Comparison of ENCODE assay signal across 8 cellular contexts in the genomic region with DNA sequence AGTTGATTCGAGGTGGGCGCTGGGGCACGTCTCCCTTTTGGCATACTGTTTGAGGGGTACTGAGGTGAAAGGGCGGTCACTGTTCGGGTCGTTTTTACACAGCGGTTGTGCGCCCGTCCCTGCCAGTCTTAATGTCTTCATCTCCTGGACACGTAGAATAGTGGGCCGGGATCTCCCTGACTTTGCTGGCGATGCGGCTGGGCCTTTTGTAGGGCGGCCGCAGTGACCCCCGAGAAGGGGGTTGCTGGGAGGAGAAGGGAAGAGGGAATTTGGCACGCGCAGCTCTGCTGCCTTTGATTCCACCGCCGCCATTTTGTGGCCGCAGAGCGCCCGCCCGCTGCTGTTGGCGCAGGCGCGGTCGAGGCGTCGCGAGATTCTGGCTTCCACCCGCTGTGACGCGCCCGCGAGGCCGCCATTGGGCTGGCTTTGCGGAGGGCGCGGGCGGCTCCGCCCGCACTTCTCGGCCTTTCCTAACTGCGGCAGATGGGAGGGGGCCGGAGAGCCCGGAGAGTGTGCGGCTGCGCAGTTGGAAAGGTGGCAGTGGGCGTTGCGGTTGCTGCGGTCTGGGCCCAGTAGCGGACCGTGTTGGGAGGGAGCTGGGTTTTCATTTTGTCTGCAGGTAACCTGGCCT. TPM values are rescaled to one million over a fixed set of nuclear protein-coding genes. Genes with fewer than 3 reads are reported as not detected.
DNase-seq lines count a peak whose midpoint lies in the region; ATAC-seq, FAIRE-seq and TF ChIP-seq lines count a peak whose summit lies in the region.

No MANE protein-coding gene starts in this region.

- peak in 1 of 2 experiments; percentile 48; a peak in 1 of 4 replicates for TF ChIP-seq POLR2A in HepG2 (IDR thresholded peaks at IDR 0.05; ENCODE audit: insufficient read depth in 1 of 2, low read depth in 2 of 2, low read length in 2 of 2)

- peaks cover 19% of the 10 kb centered on the region for H3K36me3 ChIP-seq in BJ (ENCODE audit: control insufficient read depth, insufficient read depth, low read length)
- peaks cover 17 to 41% of the 10 kb centered on the region in 2 experiments for H3K36me3 ChIP-seq in HepG2 (replicated peaks in 1 of 2; ENCODE audit: control insufficient read depth in 1 of 2, insufficient read depth in 2 of 2, low read length in 2 of 2)

- H3K9ac ChIP-seq in HepG2 (ENCODE audit: insufficient read depth, low read depth, low read length) = peak overlapping the region; percentile 100

- peak overlapping the region; percentile 99 for H3K27ac ChIP-seq in HepG2 (ENCODE audit: extremely low read length, insufficient read depth, low read length)

- no peak for TF ChIP-seq CTCF in BJ (IDR thresholded peaks at IDR 0.05; ENCODE audit: insufficient read depth, low read depth, low read length)
- TF ChIP-seq CTCF in HepG2 (CRISPR knock-in tag; IDR thresholded peaks at IDR 0.05) = no peak

- POLR2A ChIA-PET in BJ (lab: Charles Lee) (interaction anchor here (1.0 kb wide), 1 partner anchor 28 kb away, joined by 3 read pairs; no protein-coding TSS in a partner anchor), HepG2 (lab: Yijun Ruan, JAX) (interaction anchor here (0.8 to 3.1 kb wide), 24 partner anchors 9 to 576 kb away, joined by 3 to 47 read pairs (median 6); a partner anchor contains a TSS)

- 4% methylated on average over 10 of the region's 54 CpGs for WGBS in HepG2 (ENCODE audit: low lambda C conversion rate)

- H3K27me3 Mint-ChIP-seq in dendritic cell treated with granulocyte-macrophage colony-stimulating factor and Interleukin-4, amounts not matched to agents 40 ng/mL and 50 ng/mL, for 4 days = no peaks in the 10 kb centered on the region

- H3K4me3 ChIP-seq in BJ (ENCODE audit: low read depth, low read length) (peak overlapping the region; percentile 95), HepG2 (replicated peaks in 1 of 3; ENCODE audit: insufficient read depth in 1 of 3, low read depth in 2 of 3, low read length in 3 of 3) (peak overlapping the region; percentile 96 to 99 (median 99))

- CTCF ChIA-PET in BJ (lab: Yijun Ruan, JAX) = no interaction called here
- CTCF ChIA-PET in HepG2 (lab: Yijun Ruan, JAX; ENCODE audit: low intra/inter-chr PET ratio, low total read pairs) = no interaction called here

- H3K9me3 Mint-ChIP-seq in dendritic cell treated with granulocyte-macrophage colony-stimulating factor and Interleukin-4, amounts not matched to agents 40 ng/mL and 50 ng/mL, for 4 days = peaks cover 13% of the 10 kb centered on the region

- ATAC-seq in GM19372 (IDR thresholded peaks at IDR 0.05; ENCODE audit: low read depth, unreplicated experiment) (peak; percentile 80), HG03520 (IDR thresholded peaks at IDR 0.05; ENCODE audit: unreplicated experiment) (peak; percentile 68), HepG2 (peak; percentile 89)

- FAIRE-seq in HepG2 (lab: Jason Lieb, UNC) = no peak

- no peaks in the 10 kb centered on the region for H3K9me3 ChIP-seq in HepG2 (ENCODE audit: low read length)

- H3K27ac Mint-ChIP-seq in dendritic cell treated with granulocyte-macrophage colony-stimulating factor and Interleukin-4, amounts not matched to agents 40 ng/mL and 50 ng/mL, for 4 days = peak overlapping the region; percentile 100

- TF ChIP-seq RAD21 in HepG2 (CRISPR knock-in tag; IDR thresholded peaks at IDR 0.05) = no peak

- intact Hi-C loops in dendritic cell treated with granulocyte-macrophage colony-stimulating factor and Interleukin-4, amounts not matched to agents 40 ng/mL and 50 ng/mL, for 4 days (cut with micrococcal nuclease) = loop anchor here (2.0 to 5.0 kb wide), 2 partner anchors 40 to 157 kb away; a partner anchor contains a TSS
- intact Hi-C loops in HepG2 (cut with micrococcal nuclease; ENCODE audit: unreplicated experiment) = no loop called here

- no peak; a peak in 1 of 4 replicates for TF ChIP-seq EP300 in HepG2 (IDR thresholded peaks at IDR 0.05; ENCODE audit: low read depth in 2 of 2, low read length in 2 of 2)
- TF ChIP-seq EP300 in HepG2 (CRISPR knock-in tag; IDR thresholded peaks at IDR 0.05; ENCODE audit: borderline replicate concordance) = no peak

- peaks cover 40% of the 10 kb centered on the region for H3K79me2 ChIP-seq in HepG2 (ENCODE audit: insufficient read depth, low read length)

- H3K4me3 Mint-ChIP-seq in dendritic cell treated with granulocyte-macrophage colony-stimulating factor and Interleukin-4, amounts not matched to agents 40 ng/mL and 50 ng/mL, for 4 days = peak overlapping the region; percentile 89

- peak; percentile 35 for DNase-seq in BJ (ENCODE audit: low read depth)
- peak; percentile 78 for DNase-seq in NCI-H526 treated with DMSO at 0.1 percent for 48 hours (lab: John Stamatoyannopoulos, UW)
- peak; percentile 88 to 90 for DNase-seq in activated CD4-positive, alpha-beta T cell treated with anti-CD3 and anti-CD28 coated beads, Interleukin-2, amount 50 U/mL, for 24 hours (ENCODE audit: low read depth in 1 of 2, low spot score in 1 of 2)
- peak; percentile 80 for DNase-seq in HepG2 (ENCODE audit: low spot score)
- DNase-seq in stimulated activated CD4-positive, alpha-beta T cell treated with anti-CD3 and anti-CD28 coated beads, Interleukin-2, amount 100 ng/mL, for 4 hours (ENCODE audit: low read depth) = peak; percentile 88

- H4K20me1 ChIP-seq in HepG2 (ENCODE audit: insufficient read depth, low read length) = peaks cover 34% of the 10 kb centered on the region

- peaks cover 68% of the 10 kb centered on the region for H3K36me3 Mint-ChIP-seq in dendritic cell treated with granulocyte-macrophage colony-stimulating factor and Interleukin-4, amounts not matched to agents 40 ng/mL and 50 ng/mL, for 4 days (ENCODE audit: low read depth)

- peak overlapping the region; percentile 93 for H3K4me2 ChIP-seq in HepG2 (ENCODE audit: low read depth, low read length)

- H3K4me1 ChIP-seq in HepG2 (ENCODE audit: insufficient read depth, low read length) = peaks cover 53% of the 10 kb centered on the region

- peaks cover 58% of the 10 kb centered on the region for H3K4me1 Mint-ChIP-seq in dendritic cell treated with granulocyte-macrophage colony-stimulating factor and Interleukin-4, amounts not matched to agents 40 ng/mL and 50 ng/mL, for 4 days (ENCODE audit: low read depth)

- in situ Hi-C loops in HepG2 (cut with HindIII; ENCODE audit: extremely low pct_ligation_motif_present, low pct_unique_long_range_greater_than_20kb) = no loop called here

- H3K27me3 ChIP-seq in BJ (ENCODE audit: control insufficient read depth, insufficient read depth, low read length) (no peaks in the 10 kb centered on the region), HepG2 (ENCODE audit: control insufficient read depth in 1 of 2, insufficient read depth in 2 of 2, low read length in 2 of 2) (no peaks in the 10 kb centered on the region; a peak in 1 of 5 replicates)

- BruUV-seq in HepG2 (replicated peaks; lab: Mats Ljungman, UMichigan) = no TSS peak

- no peak overlapping the region for H2AFZ ChIP-seq in HepG2 (ENCODE audit: low read length)

RNA-seq across cellular contexts. Expression of a gene that starts 0.5 kb away (rescaled TPM):
- polyA plus RNA-seq in BJ (2011; rRNA removed) (162 and 194 TPM in 2 replicates), HepG2 (2011; rRNA removed) (189 and 218 TPM in 2 replicates)
- polyA minus RNA-seq in BJ (2011; rRNA and poly(A)+ RNA removed) = 83.6 and 84.0 TPM in 2 replicates
- total RNA-seq in HepG2 (2016; rRNA removed; fragmentation: Illumina TruSeq; extraction: Trizol) = 277 and 333 TPM in 2 replicates
- 66.7 and 68.4 TPM in 2 replicates for total RNA-seq in HepG2 (2016; cell fraction: cytosol; rRNA removed; fragmentation: Illumina TruSeq; extraction: Trizol; ENCODE audit: low read depth)
- 277 and 309 TPM in 2 replicates for total RNA-seq in HepG2 (2016; cell fraction: insoluble cytoplasmic fraction; rRNA removed; fragmentation: Illumina TruSeq; extraction: Trizol)
- 68.2 and 70.5 TPM in 2 replicates for total RNA-seq in HepG2 (2016; cell fraction: membrane; rRNA removed; fragmentation: Illumina TruSeq; extraction: Trizol)
- 278 and 311 TPM in 2 replicates for total RNA-seq in HepG2 (2016; cell fraction: nucleus; rRNA removed; fragmentation: Illumina TruSeq; extraction: Trizol)
- polyA plus RNA-seq in HepG2 (2011; cell fraction: cytosol; rRNA removed) = 169 and 242 TPM in 2 replicates
- polyA plus RNA-seq in HepG2 (2011; cell fraction: nucleus; rRNA removed) = 586 and 686 TPM in 2 replicates
- 376 and 529 TPM in 2 replicates for polyA plus RNA-seq in HepG2 (2012)
- polyA plus RNA-seq in HepG2 (2016; cell fraction: cytosol; fragmentation: Illumina TruSeq; extraction: Trizol; ENCODE audit: low read depth) = 22.7 and 25.6 TPM in 2 replicates
- polyA plus RNA-seq in HepG2 (2016; cell fraction: insoluble cytoplasmic fraction; fragmentation: Illumina TruSeq; extraction: Trizol; ENCODE audit: low read depth) = 415 and 444 TPM in 2 replicates
- polyA plus RNA-seq in HepG2 (2016; cell fraction: membrane; fragmentation: Illumina TruSeq; extraction: Trizol; ENCODE audit: low read depth) = 45.5 and 47.3 TPM in 2 replicates
- 410 and 415 TPM in 2 replicates for polyA plus RNA-seq in HepG2 (2016; cell fraction: nucleus; fragmentation: Illumina TruSeq; extraction: Trizol; ENCODE audit: insufficient read depth, low read depth)
- 99.8 and 128 TPM in 2 replicates for polyA minus RNA-seq in HepG2 (2011; rRNA and poly(A)+ RNA removed; ENCODE audit: low replicate concordance)
- polyA minus RNA-seq in HepG2 (2011; cell fraction: cytosol; rRNA and poly(A)+ RNA removed) = 61.5 and 65.7 TPM in 2 replicates
- polyA minus RNA-seq in HepG2 (2011; cell fraction: nucleus; rRNA and poly(A)+ RNA removed) = 704 and 755 TPM in 2 replicates

RNA-seq across cellular contexts. Expression of a gene that starts 29.6 kb away (rescaled TPM):
- polyA plus RNA-seq in BJ (2011; rRNA removed) (not detected in 2 replicates), HepG2 (2011; rRNA removed) (0.17 and 0.18 TPM in 2 replicates)
- not detected in 2 replicates for polyA minus RNA-seq in BJ (2011; rRNA and poly(A)+ RNA removed)
- total RNA-seq in HepG2 (2016; rRNA removed; fragmentation: Illumina TruSeq; extraction: Trizol) = not detected in 2 replicates
- total RNA-seq in HepG2 (2016; cell fraction: cytosol; rRNA removed; fragmentation: Illumina TruSeq; extraction: Trizol; ENCODE audit: low read depth) = not detected in 2 replicates
- not detected in 2 replicates for total RNA-seq in HepG2 (2016; cell fraction: insoluble cytoplasmic fraction; rRNA removed; fragmentation: Illumina TruSeq; extraction: Trizol)
- total RNA-seq in HepG2 (2016; cell fraction: membrane; rRNA removed; fragmentation: Illumina TruSeq; extraction: Trizol) = not detected in 2 replicates
- total RNA-seq in HepG2 (2016; cell fraction: nucleus; rRNA removed; fragmentation: Illumina TruSeq; extraction: Trizol) = not detected in 2 replicates
- 0.09 and 0.22 TPM in 2 replicates for polyA plus RNA-seq in HepG2 (2011; cell fraction: cytosol; rRNA removed)
- polyA plus RNA-seq in HepG2 (2011; cell fraction: nucleus; rRNA removed) = 0.16 TPM in 1 of 2 replicates, not detected in the other
- 0.12 and 0.30 TPM in 2 replicates for polyA plus RNA-seq in HepG2 (2012)
- polyA plus RNA-seq in HepG2 (2016; cell fraction: cytosol; fragmentation: Illumina TruSeq; extraction: Trizol; ENCODE audit: low read depth) = not detected in 2 replicates
- not detected in 2 replicates for polyA plus RNA-seq in HepG2 (2016; cell fraction: insoluble cytoplasmic fraction; fragmentation: Illumina TruSeq; extraction: Trizol; ENCODE audit: low read depth)
- polyA plus RNA-seq in HepG2 (2016; cell fraction: membrane; fragmentation: Illumina TruSeq; extraction: Trizol; ENCODE audit: low read depth) = not detected in 2 replicates
- not detected in 2 replicates for polyA plus RNA-seq in HepG2 (2016; cell fraction: nucleus; fragmentation: Illumina TruSeq; extraction: Trizol; ENCODE audit: insufficient read depth, low read depth)
- not detected in 2 replicates for polyA minus RNA-seq in HepG2 (2011; rRNA and poly(A)+ RNA removed; ENCODE audit: low replicate concordance)
- polyA minus RNA-seq in HepG2 (2011; cell fraction: cytosol; rRNA and poly(A)+ RNA removed) = not detected in 2 replicates
- not detected in 2 replicates for polyA minus RNA-seq in HepG2 (2011; cell fraction: nucleus; rRNA and poly(A)+ RNA removed)

Comparison
In these comparisons a context has a peak if more than half of its experiments do, and no peak if none do; other contexts are left out.
1. Peak in every context shown above with its lines: DNase-seq, ATAC-seq, H3K4me3 ChIP-seq and H3K27ac ChIP-seq.
2. DNase-seq: peak in every context shown above with its lines; median percentile 89 in activated CD4-positive, alpha-beta T cell treated with anti-CD3 and anti-CD28 coated beads, Interleukin-2, amount 50 U/mL, for 24 hours; 88 in stimulated activated CD4-positive, alpha-beta T cell treated with anti-CD3 and anti-CD28 coated beads, Interleukin-2, amount 100 ng/mL, for 4 hours; 80 in HepG2; 78 in NCI-H526 treated with DMSO at 0.1 percent for 48 hours; 35 in BJ.